10 cellular contexts compared by ENCODE assay signal in genomic region chr14:61761557-61761956, GRCh38. TPM values are rescaled to one million over a fixed set of nuclear protein-coding genes. Genes with fewer than 3 reads are reported as not detected.
DNase-seq lines count a peak whose midpoint lies in the region; ATAC-seq and TF ChIP-seq lines count a peak whose summit lies in the region.
"Had no signal": no experiment of that assay in that cellular context is flagged by ENCODE, and none has a peak within 500 bp of the region (broad histone marks: within the 10 kb centered on the region; RNA-seq: fewer than 3 reads in every experiment).

No MANE protein-coding gene starts in this region.

- peaks cover 9% of the 10 kb centered on the region for H3K4me1 ChIP-seq in muscle layer of colon (ENCODE audit: insufficient read depth, low read length)

- H3K4me3 ChIP-seq in MG63 (peak overlapping the region; percentile 79), choroid plexus epithelial cell (ENCODE audit: low read depth, low read length) (peak overlapping the region; percentile 92), muscle layer of colon (ENCODE audit: low read depth in 1 of 2, low read length in 2 of 2) (peak overlapping the region; percentile 31 to 84)

- peak; percentile 2 for ATAC-seq in GM19351 (IDR thresholded peaks at IDR 0.05; ENCODE audit: unreplicated experiment)

- peaks cover 1% of the 10 kb centered on the region; the same call in 1 of the 2 replicates for H3K36me3 ChIP-seq in MG63
- no peaks in the 10 kb centered on the region for H3K36me3 ChIP-seq in muscle layer of colon (ENCODE audit: insufficient read depth, low read length)

- no peaks in the 10 kb centered on the region for H3K27me3 ChIP-seq in MG63
- no peaks in the 10 kb centered on the region for H3K27me3 ChIP-seq in muscle layer of colon (ENCODE audit: control insufficient read depth in 1 of 2, insufficient read depth in 2 of 2, low read length in 2 of 2)

- H3K9me3 ChIP-seq in MG63 (no peaks in the 10 kb centered on the region), muscle layer of colon (ENCODE audit: low read length) (no peaks in the 10 kb centered on the region)

- H3K9ac ChIP-seq in muscle layer of colon (ENCODE audit: low read length): peak overlapping the region; percentile 12

- peak; percentile 25 for TF ChIP-seq CTCF in choroid plexus epithelial cell (conservative IDR thresholded peaks at IDR 0.05; ENCODE audit: low read depth, low read length)

- peak overlapping the region; percentile 90 for H3K27ac ChIP-seq in muscle layer of colon (ENCODE audit: low read depth, low read length)

- in situ Hi-C loops in KBM-7 (cut with MboI; ENCODE audit: low pct_unique_long_range_greater_than_20kb, low sequenced_read_pairs): no loop called here

- DNase-seq in MG63 (no peak), choroid plexus epithelial cell (ENCODE audit: low read depth) (peak; percentile 32), KBM-7 (no peak), NCI-H2196 treated with DMSO at 0.1 percent for 48 hours (lab: John Stamatoyannopoulos, UW; ENCODE audit: unreplicated experiment) (no peak), SIG-M5 treated with dmso at 0.1 percent for 504 hours (lab: John Stamatoyannopoulos, UW; ENCODE audit: unreplicated experiment) (no peak), glomerular visceral epithelial cell (ENCODE audit: extremely low spot score) (no peak)

RNA-seq across cellular contexts. Expression of gene SNAPC1, which starts 0.7 kb away (rescaled TPM):
- 10.8 and 11.0 TPM in 2 replicates for total RNA-seq in MG63 (2014; rRNA removed; shearing (Covaris generic); ENCODE audit: low replicate concordance)

RNA-seq across cellular contexts. Expression of gene SYT16, which starts 50.9 kb away (rescaled TPM):
- total RNA-seq in MG63 (2014; rRNA removed; shearing (Covaris generic); ENCODE audit: low replicate concordance): under 0.01 TPM in 1 of 2 replicates, not detected in the other
- total RNA-seq: activated CD8-positive, alpha-beta memory T cell treated with anti-CD3 and anti-CD28 coated beads for 36 hours; subcutaneous adipose tissue had no signal
